Comparison of ENCODE assay signal across 22 cellular contexts in genomic region chr14:73397810-73398209, GRCh38.
A peak's percentile ranks its signal among the peaks of the same experiment; 100 is the strongest.
DNase-seq lines count a peak whose midpoint lies in the region; ATAC-seq and TF ChIP-seq lines count a peak whose summit lies in the region.
"Had no signal": no experiment of that assay in that cellular context is flagged by ENCODE, and none has a peak within 500 bp of the region (broad histone marks: within the 10 kb centered on the region; RNA-seq: fewer than 3 reads in every experiment).

No MANE protein-coding gene starts in this region.

- no peaks in the 10 kb centered on the region for H3K9me3 ChIP-seq in gastroesophageal sphincter
- H3K9me3 ChIP-seq: pancreas, right lobe of liver, thoracic aorta had no signal

- H3K27me3 ChIP-seq in gastroesophageal sphincter, result no peaks in the 10 kb centered on the region
- H3K27me3 ChIP-seq: pancreas, right lobe of liver had no signal

- H3K4me1 Mint-ChIP-seq in mesothelial cell of epicardium, result peaks cover 5% of the 10 kb centered on the region

- no peak overlapping the region for H3K4me3 ChIP-seq in gastroesophageal sphincter
- H3K4me3 ChIP-seq: pancreas, PC-9, right lobe of liver, thoracic aorta had no signal

- DNase-seq in ELF-1 (ENCODE audit: low read depth, low spot score) (peak; percentile 14), NCI-H2171 treated with DMSO at 0.1 percent for 48 hours (lab: John Stamatoyannopoulos, UW) (peak; percentile 77), cerebellum (ENCODE audit: low spot score) (peak; percentile 46), mesothelial cell of epicardium (ENCODE audit: low spot score in 2 of 2, unreplicated experiment in 2 of 2) (no peak), middle frontal gyrus (ENCODE audit: extremely low spot score, low spot score) (no peak), HuH-7 (ENCODE audit: low spot score) (no peak)
- DNase-seq: activated CD4-positive, alpha-beta T cell treated with anti-CD3 and anti-CD28 coated beads for 4 hours; activated CD8-positive, alpha-beta memory T cell treated with anti-CD3 and anti-CD28 coated beads, Interleukin-2, amount 10 ng/mL, durations not matched to agents 7 days and 5 days; activated effector memory CD4-positive, alpha-beta T cell treated with Interleukin-2 at 50 U/mL for 16 hours; foreskin fibroblast; H9; hippocampal formation; Karpas-422; mammary epithelial cell; naive thymus-derived CD8-positive, alpha-beta T cell; NCI-H2107; pancreas; PC-9; right lobe of liver; SIG-M5 had no signal

- WGBS in gastroesophageal sphincter (ENCODE audit: low coverage in 1 of 2), 2 donors, result 34 to 44% methylated on average over 3 of the region's 3 CpGs

- H3K36me3 Mint-ChIP-seq in mesothelial cell of epicardium, result peaks cover 2% of the 10 kb centered on the region

- H3K27ac ChIP-seq in gastroesophageal sphincter, result no peak overlapping the region
- H3K27ac ChIP-seq: pancreas, PC-9, right lobe of liver, thoracic aorta had no signal

- peaks cover 0 to 17% (median 8%) of the 10 kb centered on the region in 3 donors for H3K4me1 ChIP-seq in gastroesophageal sphincter

- peaks cover 0 to 4% of the 10 kb centered on the region in 2 donors for H3K36me3 ChIP-seq in gastroesophageal sphincter
- H3K36me3 ChIP-seq: pancreas, right lobe of liver, thoracic aorta had no signal

- no peak for TF ChIP-seq EP300 in gastroesophageal sphincter (IDR thresholded peaks at IDR 0.05)

- no peaks in the 10 kb centered on the region for H3K9me3 Mint-ChIP-seq in mesothelial cell of epicardium
- H3K9me3 Mint-ChIP-seq: H9; naive thymus-derived CD8-positive, alpha-beta T cell had no signal

- no peak for TF ChIP-seq POLR2A in gastroesophageal sphincter (IDR thresholded peaks at IDR 0.05)

- H3K27ac Mint-ChIP-seq in mesothelial cell of epicardium, result peak overlapping the region; percentile 2
- H3K27ac Mint-ChIP-seq: activated CD8-positive, alpha-beta memory T cell treated with anti-CD3 and anti-CD28 coated beads, Interleukin-2, amount 10 ng/mL, durations not matched to agents 7 days and 5 days; H9 had no signal

- H3K4me3 Mint-ChIP-seq in mesothelial cell of epicardium, result no peak overlapping the region
- H3K4me3 Mint-ChIP-seq: activated CD8-positive, alpha-beta memory T cell treated with anti-CD3 and anti-CD28 coated beads, Interleukin-2, amount 10 ng/mL, durations not matched to agents 7 days and 5 days; H9; naive thymus-derived CD8-positive, alpha-beta T cell had no signal

- no peaks in the 10 kb centered on the region for H3K27me3 Mint-ChIP-seq in mesothelial cell of epicardium (ENCODE audit: low read depth)
- H3K27me3 Mint-ChIP-seq: activated CD8-positive, alpha-beta memory T cell treated with anti-CD3 and anti-CD28 coated beads, Interleukin-2, amount 10 ng/mL, durations not matched to agents 7 days and 5 days; naive thymus-derived CD8-positive, alpha-beta T cell had no signal

- ATAC-seq in gastroesophageal sphincter, result no peak
- ATAC-seq: activated CD8-positive, alpha-beta memory T cell treated with anti-CD3 and anti-CD28 coated beads, Interleukin-2, amount 10 ng/mL, durations not matched to agents 7 days and 5 days; naive thymus-derived CD8-positive, alpha-beta T cell had no signal

- TF ChIP-seq CTCF in mesothelial cell of epicardium (IDR thresholded peaks at IDR 0.05; ENCODE audit: unreplicated experiment), result no peak
- no peak for TF ChIP-seq CTCF in gastroesophageal sphincter (IDR thresholded peaks at IDR 0.05)

Comparison
In these comparisons a context has a peak if more than half of its experiments do, and no peak if none do; other contexts are left out.
1. DNase-seq: peak in ELF-1 (single experiment), NCI-H2171 treated with DMSO at 0.1 percent for 48 hours (single experiment) and cerebellum (single experiment); none in mesothelial cell of epicardium (0 of 2), middle frontal gyrus (single experiment) and HuH-7 (single experiment).